ENCODE assay signal across 30 cellular contexts in the genomic region with DNA sequence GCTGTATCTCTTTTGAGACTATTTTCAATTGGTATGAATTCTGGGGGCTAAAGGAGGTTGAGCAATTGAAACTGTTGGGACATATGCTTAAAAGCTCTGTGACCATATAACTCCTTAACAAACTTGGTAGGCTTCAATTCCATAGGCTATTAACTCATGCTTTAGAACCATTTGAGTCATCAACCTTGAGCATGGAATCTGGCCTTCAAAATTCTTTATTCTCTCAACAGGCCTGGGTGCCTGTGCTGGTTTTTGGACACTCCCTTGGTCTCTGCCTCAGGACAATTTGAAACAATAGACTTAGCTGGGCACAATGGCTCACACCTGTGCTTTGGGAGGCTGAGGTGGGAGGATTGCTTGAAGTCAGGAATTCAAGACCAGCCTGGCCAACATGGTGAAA.
"Had no signal": no experiment of that assay in that cellular context is flagged by ENCODE, and none has a peak within 500 bp of the region (broad histone marks: within the 10 kb centered on the region; RNA-seq: fewer than 3 reads in every experiment).

No MANE protein-coding gene starts in this region.

- H3K4me3 ChIP-seq: K562, PC-9 had no signal

- DNase-seq: activated B cell treated with CpG ODN at 0.5 μM for 24 hours; activated CD4-positive, alpha-beta memory T cell treated with anti-CD3 and anti-CD28 coated beads for 36 hours; activated CD4-positive, alpha-beta T cell treated with anti-CD3 and anti-CD28 coated beads for 4 hours; activated CD4-positive, alpha-beta T cell treated with anti-CD3 and anti-CD28 coated beads, Interleukin-2, amount 50 U/mL, for 1 hour; activated CD4-positive, CD25-positive, alpha-beta regulatory T cell treated with anti-CD3 and anti-CD28 coated beads, Interleukin-2, amount 50 U/mL, for 72 hours; activated CD8-positive, alpha-beta memory T cell treated with anti-CD3 and anti-CD28 coated beads, Interleukin-2, amount 50 U/mL, for 4 hours; activated effector memory CD4-positive, alpha-beta T cell treated with Interleukin-2 at 50 U/mL for 16 hours; activated naive CD4-positive, alpha-beta T cell treated with anti-CD3 and anti-CD28 coated beads, Interleukin-2, amount 10 ng/mL, durations not matched to agents 7 days and 5 days; activated naive CD8-positive, alpha-beta T cell treated with anti-CD3 and anti-CD28 coated beads, Interleukin-2, amount 50 U/mL, for 24 hours; activated T-cell treated with anti-CD3 and anti-CD28 coated beads for 4 hours; activated T-cell treated with anti-CD3 and anti-CD28 coated beads, Interleukin-2, amount 50 U/mL, for 4 hours; aorta; IMR-90; NCI-H1048; NCI-H1105 treated with DMSO at 0.1 percent for 48 hours; NCI-H1436; NCI-H1694; NCI-H2029; NCI-H510A; NCI-H526; NCI-H748 treated with DMSO at 0.1 percent for 48 hours; NK-92 treated with Interleukin-12 subunit alpha and Interleukin-12 subunit beta, amount 100 ng/mL, for 24 hours; PC-9; Right ventricle myocardium superior; SW 1271; T-helper 1 cell; T-helper 2 cell; T-helper 9 cell had no signal

- ATAC-seq: activated naive CD8-positive, alpha-beta T cell treated with anti-CD3 and anti-CD28 coated beads, Interleukin-2, amount 50 U/mL, for 24 hours; activated T-cell treated with anti-CD3 and anti-CD28 coated beads, Interleukin-2, amount 50 U/mL, for 4 hours; K562 had no signal

- H3K4me2 ChIP-seq: PC-9 had no signal

- H2AFZ ChIP-seq: PC-9 had no signal

- H3K27ac ChIP-seq: PC-9, VCaP had no signal
